Comparison of ENCODE assay signal across 1 cellular context in the genomic region with DNA sequence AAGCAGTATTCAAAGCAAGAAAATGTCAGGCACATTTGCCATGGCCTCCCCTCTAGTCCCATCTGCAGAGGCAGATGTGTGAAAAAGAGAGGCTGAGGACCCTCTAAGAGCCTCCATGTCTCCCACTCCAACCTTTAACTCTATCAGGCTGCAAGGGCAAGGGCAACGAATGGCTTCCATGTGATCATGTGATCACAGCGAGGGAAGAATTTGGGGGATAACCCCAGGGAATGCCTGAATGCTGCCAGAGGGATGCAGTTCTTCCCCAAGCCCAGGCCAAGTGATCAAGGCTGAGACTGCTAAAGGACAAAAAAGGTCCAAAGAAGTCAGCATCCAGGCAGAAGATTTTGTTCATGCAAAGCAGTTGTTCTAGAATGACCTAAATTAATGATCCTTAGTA.
TF ChIP-seq lines count a peak whose summit lies in the region.

No MANE protein-coding gene starts in this region.

TF ChIP-seq in K562, 482 proteins besides CTCF, POLR2A, EP300 and RAD21:
- TF ChIP-seq TSHZ1 (CRISPR knock-in tag; IDR thresholded peaks at IDR 0.05) (no peak), TFE3 (CRISPR knock-in tag; IDR thresholded peaks at IDR 0.05) (peak; percentile 21; the same call in 1 of the 2 replicates)
- TF ChIP-seq, protein P1, sequence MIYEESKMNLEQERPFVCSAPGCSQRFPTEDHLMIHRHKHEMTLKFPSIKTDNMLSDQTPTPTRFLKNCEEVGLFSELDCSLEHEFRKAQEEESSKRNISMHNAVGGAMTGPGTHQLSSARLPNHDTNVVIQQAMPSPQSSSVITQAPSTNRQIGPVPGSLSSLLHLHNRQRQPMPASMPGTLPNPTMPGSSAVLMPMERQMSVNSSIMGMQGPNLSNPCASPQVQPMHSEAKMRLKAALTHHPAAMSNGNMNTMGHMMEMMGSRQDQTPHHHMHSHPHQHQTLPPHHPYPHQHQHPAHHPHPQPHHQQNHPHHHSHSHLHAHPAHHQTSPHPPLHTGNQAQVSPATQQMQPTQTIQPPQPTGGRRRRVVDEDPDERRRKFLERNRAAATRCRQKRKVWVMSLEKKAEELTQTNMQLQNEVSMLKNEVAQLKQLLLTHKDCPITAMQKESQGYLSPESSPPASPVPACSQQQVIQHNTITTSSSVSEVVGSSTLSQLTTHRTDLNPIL (CRISPR knock-in tag; IDR thresholded peaks at IDR 0.05) = no peak
